In genomic region chr12:124577986-124578385, GRCh38 we compare ENCODE assay signal across 16 cellular contexts.
"Had no signal": no experiment of that assay in that cellular context is flagged by ENCODE, and none has a peak within 500 bp of the region (broad histone marks: within the 10 kb centered on the region; RNA-seq: fewer than 3 reads in every experiment).

No MANE protein-coding gene starts in this region.

- H3K27me3 ChIP-seq: gastrocnemius medialis, heart right ventricle, ovary, suprapubic skin, upper lobe of right lung had no signal

- H3K27ac ChIP-seq: gastrocnemius medialis, heart right ventricle, ovary, suprapubic skin, upper lobe of right lung had no signal

- H3K9me3 ChIP-seq: gastrocnemius medialis, ovary, suprapubic skin, upper lobe of right lung had no signal

- DNase-seq: activated CD4-positive, alpha-beta T cell treated with anti-CD3 and anti-CD28 coated beads, Interleukin-2, amount 50 U/mL, for 48 hours; activated CD8-positive, alpha-beta memory T cell treated with anti-CD3 and anti-CD28 coated beads, Interleukin-2, amount 10 ng/mL, durations not matched to agents 7 days and 5 days; activated gamma-delta T cell; activated naive CD8-positive, alpha-beta T cell treated with anti-CD3 and anti-CD28 coated beads for 36 hours; activated T-cell treated with anti-CD3 and anti-CD28 coated beads, Interleukin-2, amount 50 U/mL, for 4 hours; aorta; gastrocnemius medialis; heart right ventricle; left ventricle myocardium superior; mesendoderm; ovary; stimulated activated CD4-positive, alpha-beta T cell treated with anti-CD3 and anti-CD28 coated beads, Interleukin-2, amount 100 ng/mL, for 48 hours; stimulated activated naive CD4-positive, alpha-beta T cell treated with Interleukin-2 at 50 U/mL for 16 hours; upper lobe of right lung had no signal

- H3K27me3 Mint-ChIP-seq: activated naive CD8-positive, alpha-beta T cell treated with anti-CD3 and anti-CD28 coated beads for 36 hours had no signal

- H3K27ac Mint-ChIP-seq: activated CD8-positive, alpha-beta memory T cell treated with anti-CD3 and anti-CD28 coated beads, Interleukin-2, amount 10 ng/mL, durations not matched to agents 7 days and 5 days; activated naive CD8-positive, alpha-beta T cell treated with anti-CD3 and anti-CD28 coated beads for 36 hours; T-helper 1 cell treated with Interleukin-12 subunit alpha and Interleukin-12 subunit beta and Interleukin-4 antibody, amounts not matched to agents 30 μg/mL and 1 μg/mL, for 36 hours had no signal

- H3K4me3 Mint-ChIP-seq: activated CD8-positive, alpha-beta memory T cell treated with anti-CD3 and anti-CD28 coated beads, Interleukin-2, amount 10 ng/mL, durations not matched to agents 7 days and 5 days; activated naive CD8-positive, alpha-beta T cell treated with anti-CD3 and anti-CD28 coated beads for 36 hours; activated T-cell treated with anti-CD3 and anti-CD28 coated beads, Interleukin-2, amount 50 U/mL, for 4 hours; T-helper 1 cell treated with Interleukin-12 subunit alpha and Interleukin-12 subunit beta and Interleukin-4 antibody, amounts not matched to agents 30 μg/mL and 1 μg/mL, for 36 hours had no signal

- H3K4me3 ChIP-seq: gastrocnemius medialis, heart right ventricle, ovary, suprapubic skin, upper lobe of right lung had no signal

- H3K36me3 ChIP-seq: gastrocnemius medialis, heart right ventricle, ovary, suprapubic skin, upper lobe of right lung had no signal

- H3K4me1 Mint-ChIP-seq: activated CD8-positive, alpha-beta memory T cell treated with anti-CD3 and anti-CD28 coated beads, Interleukin-2, amount 10 ng/mL, durations not matched to agents 7 days and 5 days had no signal

- H3K36me3 Mint-ChIP-seq: activated CD8-positive, alpha-beta memory T cell treated with anti-CD3 and anti-CD28 coated beads, Interleukin-2, amount 10 ng/mL, durations not matched to agents 7 days and 5 days; activated naive CD8-positive, alpha-beta T cell treated with anti-CD3 and anti-CD28 coated beads for 36 hours had no signal

- H3K4me1 ChIP-seq: gastrocnemius medialis, upper lobe of right lung had no signal
